2 cellular contexts compared by ENCODE assay signal in the genomic region with DNA sequence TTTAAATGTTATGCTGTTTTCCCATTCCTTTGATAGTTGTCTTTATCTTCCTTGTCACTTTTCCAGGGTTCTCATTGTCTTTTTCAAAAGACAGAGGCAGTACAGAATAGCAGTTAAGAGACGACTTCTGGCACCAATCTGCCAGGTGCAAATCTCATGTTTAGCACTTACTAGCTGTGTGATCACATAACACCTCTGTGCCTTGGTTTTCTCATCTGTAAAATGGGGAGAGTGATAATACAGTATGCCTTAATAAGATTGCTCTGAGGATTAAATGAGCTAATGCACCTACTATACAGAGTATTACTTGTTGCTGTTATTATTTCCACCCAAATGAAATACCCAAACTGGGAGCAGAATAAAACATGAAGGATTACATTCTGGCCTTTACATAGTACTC.
TF ChIP-seq lines count a peak whose summit lies in the region.

No MANE protein-coding gene starts in this region.

TF ChIP-seq in HepG2, 621 proteins besides CTCF, POLR2A, EP300 and RAD21:
- TF ChIP-seq, protein P1, sequence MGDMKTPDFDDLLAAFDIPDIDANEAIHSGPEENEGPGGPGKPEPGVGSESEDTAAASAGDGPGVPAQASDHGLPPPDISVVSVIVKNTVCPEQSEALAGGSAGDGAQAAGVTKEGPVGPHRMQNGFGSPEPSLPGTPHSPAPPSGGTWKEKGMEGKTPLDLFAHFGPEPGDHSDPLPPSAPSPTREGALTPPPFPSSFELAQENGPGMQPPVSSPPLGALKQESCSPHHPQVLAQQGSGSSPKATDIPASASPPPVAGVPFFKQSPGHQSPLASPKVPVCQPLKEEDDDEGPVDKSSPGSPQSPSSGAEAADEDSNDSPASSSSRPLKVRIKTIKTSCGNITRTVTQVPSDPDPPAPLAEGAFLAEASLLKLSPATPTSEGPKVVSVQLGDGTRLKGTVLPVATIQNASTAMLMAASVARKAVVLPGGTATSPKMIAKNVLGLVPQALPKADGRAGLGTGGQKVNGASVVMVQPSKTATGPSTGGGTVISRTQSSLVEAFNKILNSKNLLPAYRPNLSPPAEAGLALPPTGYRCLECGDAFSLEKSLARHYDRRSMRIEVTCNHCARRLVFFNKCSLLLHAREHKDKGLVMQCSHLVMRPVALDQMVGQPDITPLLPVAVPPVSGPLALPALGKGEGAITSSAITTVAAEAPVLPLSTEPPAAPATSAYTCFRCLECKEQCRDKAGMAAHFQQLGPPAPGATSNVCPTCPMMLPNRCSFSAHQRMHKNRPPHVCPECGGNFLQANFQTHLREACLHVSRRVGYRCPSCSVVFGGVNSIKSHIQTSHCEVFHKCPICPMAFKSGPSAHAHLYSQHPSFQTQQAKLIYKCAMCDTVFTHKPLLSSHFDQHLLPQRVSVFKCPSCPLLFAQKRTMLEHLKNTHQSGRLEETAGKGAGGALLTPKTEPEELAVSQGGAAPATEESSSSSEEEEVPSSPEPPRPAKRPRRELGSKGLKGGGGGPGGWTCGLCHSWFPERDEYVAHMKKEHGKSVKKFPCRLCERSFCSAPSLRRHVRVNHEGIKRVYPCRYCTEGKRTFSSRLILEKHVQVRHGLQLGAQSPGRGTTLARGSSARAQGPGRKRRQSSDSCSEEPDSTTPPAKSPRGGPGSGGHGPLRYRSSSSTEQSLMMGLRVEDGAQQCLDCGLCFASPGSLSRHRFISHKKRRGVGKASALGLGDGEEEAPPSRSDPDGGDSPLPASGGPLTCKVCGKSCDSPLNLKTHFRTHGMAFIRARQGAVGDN (CRISPR knock-in tag; IDR thresholded peaks at IDR 0.05): no peak
- peak; percentile 70 for TF ChIP-seq ZNF629 (CRISPR knock-in tag; conservative IDR thresholded peaks at IDR 0.05)
TF ChIP-seq in HepG2: peak in this region for 1.

TF ChIP-seq in K562, 482 proteins besides CTCF, POLR2A, EP300 and RAD21:
- TF ChIP-seq, protein P2, sequence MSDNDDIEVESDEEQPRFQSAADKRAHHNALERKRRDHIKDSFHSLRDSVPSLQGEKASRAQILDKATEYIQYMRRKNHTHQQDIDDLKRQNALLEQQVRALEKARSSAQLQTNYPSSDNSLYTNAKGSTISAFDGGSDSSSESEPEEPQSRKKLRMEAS (CRISPR knock-in tag; IDR thresholded peaks at IDR 0.05): no peak
- TF ChIP-seq CBX8 (IDR thresholded peaks at IDR 0.05; ENCODE audit: borderline replicate concordance, extremely low read depth, low read depth, low read length, poor library complexity, severe bottlenecking) (no peak), ZFP30 (CRISPR knock-in tag; IDR thresholded peaks at IDR 0.05; ENCODE audit: borderline replicate concordance) (no peak), RBM25 (IDR thresholded peaks at IDR 0.05; ENCODE audit: low read depth, low read length, severe bottlenecking) (peak; percentile 71)
